ENCODE assay signal across 8 cellular contexts in genomic region chr1:11681071-11681771, GRCh38. TPM values are rescaled to one million over a fixed set of nuclear protein-coding genes. Genes with fewer than 3 reads are reported as not detected.
DNase-seq lines count a peak whose midpoint lies in the region; ATAC-seq and TF ChIP-seq lines count a peak whose summit lies in the region.

TSS of gene MAD2L2 (minus strand) at chr1:11681148. CDS start at chr1:11680601, 547 bp downstream.

- H3K27me3 ChIP-seq in SJCRH30 (no peaks in the 10 kb centered on the region), foreskin keratinocyte (peaks cover 25% of the 10 kb centered on the region), neuron (ENCODE audit: insufficient read depth, low read length) (no peaks in the 10 kb centered on the region), stomach smooth muscle (ENCODE audit: control insufficient read depth in 1 of 2, insufficient read depth in 2 of 2, low read length in 2 of 2) (peaks cover 0 to 3% of the 10 kb centered on the region in 2 donors)

- H3K4me1 ChIP-seq in SJCRH30 (peaks cover 4% of the 10 kb centered on the region; the same call in 1 of the 2 replicates), foreskin keratinocyte (peaks cover 3% of the 10 kb centered on the region), neuron (ENCODE audit: insufficient read depth, low read length) (peaks cover 25% of the 10 kb centered on the region), stomach smooth muscle (ENCODE audit: control insufficient read depth, insufficient read depth, low read length) (peaks cover 12% of the 10 kb centered on the region)

- TF ChIP-seq CTCF in foreskin keratinocyte (conservative IDR thresholded peaks at IDR 0.05): no peak

- no peak within 1 kb of the TSS for H2AFZ ChIP-seq in neuron (ENCODE audit: low read depth, low read length)

- peak; percentile 82 for ATAC-seq in GM21576 (IDR thresholded peaks at IDR 0.05; ENCODE audit: unreplicated experiment)
- peak; percentile 87 for ATAC-seq in foreskin keratinocyte

- DNase-seq in DMS79 (lab: John Stamatoyannopoulos, UW): peak; percentile 77
- DNase-seq in KBM-7: peak; percentile 74
- DNase-seq in SJCRH30: peak; percentile 94 to 96
- DNase-seq in activated gamma-delta T cell treated with Interleukin-2 at 50 U/mL for 16 hours: peak; percentile 87
- peak; percentile 50 to 67 for DNase-seq in foreskin keratinocyte

- H3K4me3 ChIP-seq in SJCRH30: peak within 1 kb of the TSS; percentile 84
- H3K4me3 ChIP-seq in neuron (ENCODE audit: low read length): peak within 1 kb of the TSS; percentile 89
- peak within 1 kb of the TSS; percentile 87 for H3K4me3 ChIP-seq in stomach smooth muscle (ENCODE audit: low read length in 2 of 2)

- H3K27ac ChIP-seq in SJCRH30: peak within 1 kb of the TSS; percentile 66
- peak within 1 kb of the TSS; percentile 11 for H3K27ac ChIP-seq in foreskin keratinocyte
- peak within 1 kb of the TSS; percentile 49 for H3K27ac ChIP-seq in stomach smooth muscle (ENCODE audit: low read length)

- peak within 1 kb of the TSS; percentile 73 to 83 for H3K9ac ChIP-seq in stomach smooth muscle (ENCODE audit: low read length in 2 of 2)

- H3K36me3 ChIP-seq in SJCRH30 (peaks cover 13% of the 10 kb centered on the region), neuron (ENCODE audit: insufficient read depth, low read length) (peaks cover 22% of the 10 kb centered on the region), stomach smooth muscle (ENCODE audit: control insufficient read depth in 2 of 2, insufficient read depth in 2 of 2, low read length in 2 of 2) (peaks cover 0 to 4% of the 10 kb centered on the region in 2 donors)

- no peaks in the 10 kb centered on the region for H3K9me3 ChIP-seq in SJCRH30 (replicated peaks)
- H3K9me3 ChIP-seq in neuron (ENCODE audit: low read length): no peaks in the 10 kb centered on the region
- H3K9me3 ChIP-seq in stomach smooth muscle (ENCODE audit: control insufficient read depth in 2 of 2, low read length in 2 of 2): no peaks in the 10 kb centered on the region

- in situ Hi-C loops in KBM-7 (cut with MboI; ENCODE audit: low pct_unique_long_range_greater_than_20kb, low sequenced_read_pairs): no loop called here

RNA-seq across cellular contexts. Expression of gene MAD2L2, which starts in this region (rescaled TPM):
- 172 and 174 TPM in 2 replicates for total RNA-seq in SJCRH30 (2014; rRNA removed; shearing (Covaris generic))
- total RNA-seq in foreskin keratinocyte: 51.5 and 55.9 TPM in 2 replicates
- polyA plus RNA-seq in foreskin keratinocyte: 73.8 and 74.5 TPM in 2 replicates

Comparison
In these comparisons a context has a peak if more than half of its experiments do, and no peak if none do; other contexts are left out.
1. Peak in every context shown above with its lines: DNase-seq, ATAC-seq, H3K4me3 ChIP-seq and H3K27ac ChIP-seq.
2. H3K27ac ChIP-seq: peak in every context shown above with its lines; median percentile 66 in SJCRH30; 49 in stomach smooth muscle; 11 in foreskin keratinocyte.